13 cellular contexts compared by ENCODE assay signal in the genomic region with DNA sequence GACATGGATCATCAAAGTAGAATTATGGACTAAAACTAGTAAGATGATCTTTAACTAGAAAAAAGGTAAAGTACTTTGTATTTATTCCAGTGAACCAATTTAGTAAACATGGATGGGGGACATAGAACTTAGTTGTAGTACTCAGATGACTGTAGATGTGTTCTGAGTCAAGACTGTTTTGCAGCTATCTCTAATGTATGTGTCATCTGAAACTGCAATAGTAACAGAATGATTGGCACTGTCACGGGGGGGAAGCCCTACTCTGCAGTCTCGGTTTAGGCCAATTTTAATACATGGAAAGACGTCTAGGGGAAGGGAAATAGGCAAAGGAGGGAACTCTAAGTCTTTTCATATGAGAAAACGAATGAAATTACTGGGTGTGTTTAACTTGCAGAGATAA.
DNase-seq lines count a peak whose midpoint lies in the region; ATAC-seq and TF ChIP-seq lines count a peak whose summit lies in the region.
"Had no signal": no experiment of that assay in that cellular context is flagged by ENCODE, and none has a peak within 500 bp of the region (broad histone marks: within the 10 kb centered on the region; RNA-seq: fewer than 3 reads in every experiment).

No MANE protein-coding gene starts in this region.

- CTCF ChIA-PET in MCF 10A (lab: Yijun Ruan, JAX) = interaction anchor here (1.1 to 1.8 kb wide), 2 partner anchors 8 kb away, joined by 3 to 7 read pairs; no protein-coding TSS in a partner anchor

- H3K79me2 ChIP-seq in GM23338 (replicated peaks; ENCODE audit: insufficient read depth) = no peaks in the 10 kb centered on the region

- no peak overlapping the region for H3K4me2 ChIP-seq in GM23338
- H3K4me2 ChIP-seq: neural progenitor cell had no signal

- H3K4me3 ChIP-seq in GM23338 (no peak overlapping the region), right cardiac atrium (ENCODE audit: low read length) (no peak overlapping the region)
- H3K4me3 ChIP-seq: neural progenitor cell, SJSA1 had no signal

- no peak overlapping the region for H3K27ac ChIP-seq in GM23338 (ENCODE audit: low read depth)
- no peak overlapping the region for H3K27ac ChIP-seq in right cardiac atrium (ENCODE audit: low read length)
- H3K27ac ChIP-seq: neural progenitor cell, SJSA1 had no signal

- H3K9me3 Mint-ChIP-seq in GM23338 (no peaks in the 10 kb centered on the region), MCF 10A (ENCODE audit: unreplicated experiment) (no peaks in the 10 kb centered on the region)
- H3K9me3 Mint-ChIP-seq: neural progenitor cell had no signal

- DNase-seq in stimulated activated CD4-positive, alpha-beta T cell treated with anti-CD3 and anti-CD28 coated beads, Interleukin-4, amount 100 ng/mL, for 24 hours = peak; percentile 5
- no peak for DNase-seq in stimulated activated CD4-positive, alpha-beta T cell treated with anti-CD3 and anti-CD28 coated beads, Interleukin-2, amount 100 ng/mL, for 48 hours
- DNase-seq in GM23338 (ENCODE audit: low spot score) = no peak
- no peak for DNase-seq in MCF 10A (ENCODE audit: unreplicated experiment)
- no peak for DNase-seq in right cardiac atrium
- DNase-seq in GM03348 (ENCODE audit: low spot score) = no peak
- DNase-seq: AML-193, immature natural killer cell, substantia nigra had no signal

- no peak overlapping the region for H3K27ac Mint-ChIP-seq in GM23338
- H3K27ac Mint-ChIP-seq in MCF 10A (ENCODE audit: low read depth, unreplicated experiment) = no peak overlapping the region
- H3K27ac Mint-ChIP-seq: immature natural killer cell, neural progenitor cell had no signal

- no peaks in the 10 kb centered on the region for H3K27me3 Mint-ChIP-seq in GM23338 (ENCODE audit: insufficient read depth, low read depth, poor library complexity)
- no peaks in the 10 kb centered on the region for H3K27me3 Mint-ChIP-seq in MCF 10A (ENCODE audit: insufficient read depth, unreplicated experiment)

- no peaks in the 10 kb centered on the region for H3K4me1 Mint-ChIP-seq in GM23338
- no peaks in the 10 kb centered on the region for H3K4me1 Mint-ChIP-seq in MCF 10A (ENCODE audit: insufficient read depth, unreplicated experiment)
- H3K4me1 Mint-ChIP-seq: immature natural killer cell, neural progenitor cell had no signal

- H3K36me3 ChIP-seq in GM23338 (ENCODE audit: insufficient read depth) = no peaks in the 10 kb centered on the region
- H3K36me3 ChIP-seq: neural progenitor cell, SJSA1 had no signal

- H3F3A ChIP-seq in GM23338 (replicated peaks; ENCODE audit: low read depth) = no peaks in the 10 kb centered on the region

- H3K9me2 ChIP-seq in GM23338 (ENCODE audit: insufficient read depth) = no peaks in the 10 kb centered on the region

- ATAC-seq in HG02571 (IDR thresholded peaks at IDR 0.05; ENCODE audit: unreplicated experiment) (peak; percentile 100), HG03378 (IDR thresholded peaks at IDR 0.05; ENCODE audit: unreplicated experiment) (peak; percentile 100), GM23338 (no peak), right cardiac atrium (no peak)

- H3K36me3 Mint-ChIP-seq in GM23338 (ENCODE audit: low read depth) (no peaks in the 10 kb centered on the region), MCF 10A (ENCODE audit: insufficient read depth, unreplicated experiment) (no peaks in the 10 kb centered on the region)
- H3K36me3 Mint-ChIP-seq: immature natural killer cell, neural progenitor cell had no signal

- TF ChIP-seq CTCF in GM23338 (conservative IDR thresholded peaks at IDR 0.05; ENCODE audit: low read depth in 2 of 2) = no peak
- TF ChIP-seq CTCF in MCF 10A (IDR thresholded peaks at IDR 0.05; ENCODE audit: unreplicated experiment) = no peak

- H4K20me1 ChIP-seq in GM23338 (replicated peaks; ENCODE audit: insufficient read depth) = no peaks in the 10 kb centered on the region

- POLR2A ChIA-PET in MCF 10A (lab: Yijun Ruan, JAX) = no interaction called here

- H2AFZ ChIP-seq in GM23338 = no peak overlapping the region
- H2AFZ ChIP-seq: neural progenitor cell had no signal

- no peaks in the 10 kb centered on the region for H3K4me1 ChIP-seq in GM23338 (ENCODE audit: insufficient read depth)
- H3K4me1 ChIP-seq in right cardiac atrium (ENCODE audit: control insufficient read depth, insufficient read depth, low read length) = no peaks in the 10 kb centered on the region
- H3K4me1 ChIP-seq: neural progenitor cell, SJSA1 had no signal

- 69% methylated on average over 4 of the region's 4 CpGs for WGBS in right cardiac atrium

- no peaks in the 10 kb centered on the region for H3K9me3 ChIP-seq in right cardiac atrium (ENCODE audit: control insufficient read depth, low read length)
- H3K9me3 ChIP-seq: SJSA1 had no signal

- intact Hi-C loops in MCF 10A (cut with micrococcal nuclease) = no loop called here
- intact Hi-C loops in right cardiac atrium (cut with DNase I) = no loop called here

- no peaks in the 10 kb centered on the region for H3K27me3 ChIP-seq in GM23338 (ENCODE audit: insufficient read depth)
- H3K27me3 ChIP-seq in right cardiac atrium (ENCODE audit: control insufficient read depth, insufficient read depth) = no peaks in the 10 kb centered on the region
- H3K27me3 ChIP-seq: neural progenitor cell, SJSA1 had no signal

- H3K4me3 Mint-ChIP-seq in GM23338 (no peak overlapping the region), MCF 10A (ENCODE audit: unreplicated experiment) (no peak overlapping the region)
- H3K4me3 Mint-ChIP-seq: immature natural killer cell, neural progenitor cell had no signal

- no TSS peak for BruUV-seq in MCF 10A (replicated peaks; lab: Mats Ljungman, UMichigan)

TF ChIP-seq in GM23338, 12 proteins besides CTCF, POLR2A, EP300 and RAD21 (continues in another document):
- TF ChIP-seq REST (IDR thresholded peaks at IDR 0.05; ENCODE audit: unreplicated experiment) = no peak

Comparison
In these comparisons a context has a peak if more than half of its experiments do, and no peak if none do; other contexts are left out.
1. ATAC-seq: peak in HG02571 (single experiment) and HG03378 (single experiment); none in GM23338 (single experiment) and right cardiac atrium (0 of 2).